26 cellular contexts compared by ENCODE assay signal in the genomic region with DNA sequence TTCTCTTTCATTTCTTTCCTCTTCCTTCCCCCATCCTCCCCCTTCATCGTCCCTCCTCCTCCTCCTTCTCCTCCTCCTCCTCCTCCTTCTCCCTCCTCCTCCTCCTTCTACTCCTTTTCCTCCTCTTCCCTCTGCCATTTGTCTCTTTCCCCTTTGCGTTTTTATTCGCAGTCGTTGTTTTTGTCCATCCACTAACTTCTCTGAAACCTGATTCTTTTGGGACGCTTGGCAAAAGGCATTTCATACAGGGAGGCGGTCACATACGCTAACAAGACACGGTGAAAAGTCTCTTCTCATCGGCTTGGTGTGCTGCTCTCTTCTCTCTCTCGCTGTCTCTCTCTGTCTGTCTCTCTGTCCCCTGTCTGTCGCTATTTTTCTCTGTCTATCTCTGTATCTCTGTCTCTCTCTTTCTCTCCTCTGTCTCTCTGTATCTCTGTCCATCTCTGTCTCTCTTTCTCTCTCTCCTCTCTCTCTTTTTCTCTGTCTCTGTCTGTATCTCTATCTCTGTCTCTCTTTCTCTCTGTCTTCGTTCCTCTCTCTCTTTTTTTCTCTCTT. TPM values are rescaled to one million over a fixed set of nuclear protein-coding genes. Genes with fewer than 3 reads are reported as not detected.
DNase-seq lines count a peak whose midpoint lies in the region; ATAC-seq and TF ChIP-seq lines count a peak whose summit lies in the region.
"Had no signal": no experiment of that assay in that cellular context is flagged by ENCODE, and none has a peak within 500 bp of the region (broad histone marks: within the 10 kb centered on the region; RNA-seq: fewer than 3 reads in every experiment).

No MANE protein-coding gene starts in this region.

- no peak overlapping the region for H3K4me2 ChIP-seq in GM23338
- H3K4me2 ChIP-seq: BLaER1 treated with 17β-estradiol and CSF1 and Interleukin-3, amounts not matched to agents 10 nM and 100 nM had no signal

- H4K20me1 ChIP-seq in GM23338 (replicated peaks; ENCODE audit: insufficient read depth): peaks cover 13% of the 10 kb centered on the region; the same call in 1 of the 2 replicates

- no peak for ATAC-seq in GM23338
- no peak for ATAC-seq in left lobe of liver
- ATAC-seq in HG02852 (IDR thresholded peaks at IDR 0.05; ENCODE audit: unreplicated experiment): no peak
- no peak for ATAC-seq in HG02884 (IDR thresholded peaks at IDR 0.05; ENCODE audit: unreplicated experiment)
- ATAC-seq: GM12878 had no signal

- H3F3A ChIP-seq in GM23338 (replicated peaks; ENCODE audit: low read depth): peaks cover 39% of the 10 kb centered on the region

- peaks cover 21% of the 10 kb centered on the region; the same call in 1 of the 2 replicates for H3K4me1 ChIP-seq in GM23338 (ENCODE audit: insufficient read depth)

- H3K27ac ChIP-seq in GM23338 (ENCODE audit: low read depth): no peak overlapping the region
- H3K27ac ChIP-seq: BLaER1 treated with 17β-estradiol and CSF1 and Interleukin-3, amounts not matched to agents 10 nM and 100 nM; GM23248; Peyer's patch had no signal

- TF ChIP-seq CTCF in GM23338 (conservative IDR thresholded peaks at IDR 0.05; ENCODE audit: low read depth in 2 of 2): no peak
- TF ChIP-seq CTCF in brain (conservative IDR thresholded peaks at IDR 0.05): no peak

- peaks cover 96% of the 10 kb centered on the region for H3K27me3 ChIP-seq in GM23338 (ENCODE audit: insufficient read depth)

- H3K4me3 ChIP-seq in GM23338: no peak overlapping the region
- H3K4me3 ChIP-seq: BLaER1 treated with 17β-estradiol and CSF1 and Interleukin-3, amounts not matched to agents 10 nM and 100 nM; GM12878; GM23248; Peyer's patch had no signal

- H3K36me3 ChIP-seq in GM23338 (ENCODE audit: insufficient read depth): no peaks in the 10 kb centered on the region
- H3K36me3 ChIP-seq: BLaER1 treated with 17β-estradiol and CSF1 and Interleukin-3, amounts not matched to agents 10 nM and 100 nM; MG63; Peyer's patch had no signal

- H3K27me3 Mint-ChIP-seq in GM23338 (ENCODE audit: insufficient read depth, low read depth, poor library complexity): peaks cover 75% of the 10 kb centered on the region
- peaks cover 96% of the 10 kb centered on the region for H3K27me3 Mint-ChIP-seq in brain

- no peaks in the 10 kb centered on the region for H3K9me2 ChIP-seq in GM23338 (ENCODE audit: insufficient read depth)

- H3K9me3 Mint-ChIP-seq in GM23338 (peaks cover 86% of the 10 kb centered on the region), brain (peaks cover 0 to 76% (median 7%) of the 10 kb centered on the region in 5 experiments)

- H3K36me3 Mint-ChIP-seq in GM23338 (ENCODE audit: low read depth) (peaks cover 66% of the 10 kb centered on the region), brain (no peaks in the 10 kb centered on the region)
- H3K36me3 Mint-ChIP-seq: CD8-positive, alpha-beta memory T cell had no signal

- H3K4me1 Mint-ChIP-seq in GM23338: peaks cover 6% of the 10 kb centered on the region
- H3K4me1 Mint-ChIP-seq in brain: peaks cover 33% of the 10 kb centered on the region

- no peak overlapping the region for H2AFZ ChIP-seq in GM23338
- H2AFZ ChIP-seq: GM23248 had no signal

- DNase-seq in 8988T: peak; percentile 3
- no peak for DNase-seq in GM23338 (ENCODE audit: low spot score)
- DNase-seq in left lobe of liver (ENCODE audit: low spot score): peak; percentile 2
- no peak for DNase-seq in NCI-H82 (lab: John Stamatoyannopoulos, UW)
- no peak for DNase-seq in GDM1 (lab: John Stamatoyannopoulos, UW)
- DNase-seq: CD8-positive, alpha-beta memory T cell; DND-41; GF-D8; GM23248; Kasumi-1; MG63; NCI-H1048; NCI-H146; NCI-H2081; NCI-H2171 treated with DMSO at 0.1 percent for 48 hours; NCI-H446; NCI-H526 treated with DMSO at 0.1 percent for 48 hours; Peyer's patch; Right ventricle myocardium superior; SW 1271 had no signal

- H3K4me3 Mint-ChIP-seq in GM23338 (0 out of 3 replicates have a peak overlapping the region, but pooled peaks have one; percentile 12), brain (peak overlapping the region in 3 of 5 experiments; percentile 43 to 72 (median 66))

- no peak overlapping the region for H3K27ac Mint-ChIP-seq in GM23338
- H3K27ac Mint-ChIP-seq in brain: peak overlapping the region in 1 of 5 experiments; percentile 31
- H3K27ac Mint-ChIP-seq: CD8-positive, alpha-beta memory T cell had no signal

- no peaks in the 10 kb centered on the region for H3K79me2 ChIP-seq in GM23338 (replicated peaks; ENCODE audit: insufficient read depth)

TF ChIP-seq in GM23338, 12 proteins besides CTCF, POLR2A, EP300 and RAD21:
- peak; percentile 91 for TF ChIP-seq EZH2 (IDR thresholded peaks at IDR 0.05; ENCODE audit: low read depth, unreplicated experiment)
- TF ChIP-seq, protein P1, sequence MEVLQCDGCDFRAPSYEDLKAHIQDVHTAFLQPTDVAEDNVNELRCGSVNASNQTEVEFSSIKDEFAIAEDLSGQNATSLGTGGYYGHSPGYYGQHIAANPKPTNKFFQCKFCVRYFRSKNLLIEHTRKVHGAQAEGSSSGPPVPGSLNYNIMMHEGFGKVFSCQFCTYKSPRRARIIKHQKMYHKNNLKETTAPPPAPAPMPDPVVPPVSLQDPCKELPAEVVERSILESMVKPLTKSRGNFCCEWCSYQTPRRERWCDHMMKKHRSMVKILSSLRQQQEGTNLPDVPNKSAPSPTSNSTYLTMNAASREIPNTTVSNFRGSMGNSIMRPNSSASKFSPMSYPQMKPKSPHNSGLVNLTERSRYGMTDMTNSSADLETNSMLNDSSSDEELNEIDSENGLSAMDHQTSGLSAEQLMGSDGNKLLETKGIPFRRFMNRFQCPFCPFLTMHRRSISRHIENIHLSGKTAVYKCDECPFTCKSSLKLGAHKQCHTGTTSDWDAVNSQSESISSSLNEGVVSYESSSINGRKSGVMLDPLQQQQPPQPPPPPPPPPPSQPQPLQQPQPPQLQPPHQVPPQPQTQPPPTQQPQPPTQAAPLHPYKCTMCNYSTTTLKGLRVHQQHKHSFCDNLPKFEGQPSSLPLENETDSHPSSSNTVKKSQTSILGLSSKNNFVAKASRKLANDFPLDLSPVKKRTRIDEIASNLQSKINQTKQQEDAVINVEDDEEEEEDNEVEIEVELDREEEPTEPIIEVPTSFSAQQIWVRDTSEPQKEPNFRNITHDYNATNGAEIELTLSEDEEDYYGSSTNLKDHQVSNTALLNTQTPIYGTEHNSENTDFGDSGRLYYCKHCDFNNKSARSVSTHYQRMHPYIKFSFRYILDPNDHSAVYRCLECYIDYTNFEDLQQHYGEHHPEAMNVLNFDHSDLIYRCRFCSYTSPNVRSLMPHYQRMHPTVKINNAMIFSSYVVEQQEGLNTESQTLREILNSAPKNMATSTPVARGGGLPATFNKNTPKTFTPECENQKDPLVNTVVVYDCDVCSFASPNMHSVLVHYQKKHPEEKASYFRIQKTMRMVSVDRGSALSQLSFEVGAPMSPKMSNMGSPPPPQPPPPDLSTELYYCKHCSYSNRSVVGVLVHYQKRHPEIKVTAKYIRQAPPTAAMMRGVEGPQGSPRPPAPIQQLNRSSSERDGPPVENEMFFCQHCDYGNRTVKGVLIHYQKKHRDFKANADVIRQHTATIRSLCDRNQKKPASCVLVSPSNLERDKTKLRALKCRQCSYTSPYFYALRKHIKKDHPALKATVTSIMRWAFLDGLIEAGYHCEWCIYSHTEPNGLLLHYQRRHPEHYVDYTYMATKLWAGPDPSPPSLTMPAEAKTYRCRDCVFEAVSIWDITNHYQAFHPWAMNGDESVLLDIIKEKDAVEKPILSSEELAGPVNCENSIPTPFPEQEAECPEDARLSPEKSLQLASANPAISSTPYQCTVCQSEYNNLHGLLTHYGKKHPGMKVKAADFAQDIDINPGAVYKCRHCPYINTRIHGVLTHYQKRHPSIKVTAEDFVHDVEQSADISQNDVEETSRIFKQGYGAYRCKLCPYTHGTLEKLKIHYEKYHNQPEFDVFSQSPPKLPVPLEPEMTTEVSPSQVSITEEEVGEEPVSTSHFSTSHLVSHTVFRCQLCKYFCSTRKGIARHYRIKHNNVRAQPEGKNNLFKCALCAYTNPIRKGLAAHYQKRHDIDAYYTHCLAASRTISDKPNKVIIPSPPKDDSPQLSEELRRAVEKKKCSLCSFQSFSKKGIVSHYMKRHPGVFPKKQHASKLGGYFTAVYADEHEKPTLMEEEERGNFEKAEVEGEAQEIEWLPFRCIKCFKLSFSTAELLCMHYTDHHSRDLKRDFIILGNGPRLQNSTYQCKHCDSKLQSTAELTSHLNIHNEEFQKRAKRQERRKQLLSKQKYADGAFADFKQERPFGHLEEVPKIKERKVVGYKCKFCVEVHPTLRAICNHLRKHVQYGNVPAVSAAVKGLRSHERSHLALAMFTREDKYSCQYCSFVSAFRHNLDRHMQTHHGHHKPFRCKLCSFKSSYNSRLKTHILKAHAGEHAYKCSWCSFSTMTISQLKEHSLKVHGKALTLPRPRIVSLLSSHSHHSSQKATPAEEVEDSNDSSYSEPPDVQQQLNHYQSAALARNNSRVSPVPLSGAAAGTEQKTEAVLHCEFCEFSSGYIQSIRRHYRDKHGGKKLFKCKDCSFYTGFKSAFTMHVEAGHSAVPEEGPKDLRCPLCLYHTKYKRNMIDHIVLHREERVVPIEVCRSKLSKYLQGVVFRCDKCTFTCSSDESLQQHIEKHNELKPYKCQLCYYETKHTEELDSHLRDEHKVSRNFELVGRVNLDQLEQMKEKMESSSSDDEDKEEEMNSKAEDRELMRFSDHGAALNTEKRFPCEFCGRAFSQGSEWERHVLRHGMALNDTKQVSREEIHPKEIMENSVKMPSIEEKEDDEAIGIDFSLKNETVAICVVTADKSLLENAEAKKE (CRISPR knock-in tag; IDR thresholded peaks at IDR 0.05): no peak
- no peak for TF ChIP-seq POLR2AphosphoS5 (IDR thresholded peaks at IDR 0.05; ENCODE audit: low read depth)

RNA-seq across cellular contexts. Expression of a gene that starts 5.4 kb away (rescaled TPM):
- total RNA-seq in GM23338 (2014; rRNA removed; shearing (Covaris generic)): not detected in 2 replicates
- 0.14 TPM in 1 of 2 replicates, not detected in the other for polyA plus RNA-seq in GM23338 (2016; fragmentation: Nextera tagmentation; extraction: Ambion mirVana)
- not detected for polyA plus RNA-seq in brain (ENCODE audit: insufficient read depth, low read depth, low replicate concordance)
- not detected for total RNA-seq in left lobe of liver
- total RNA-seq: A172; CD8-positive, alpha-beta memory T cell; GM12878; GM23248; Peyer's patch; Right ventricle myocardium superior had no signal
- polyA plus RNA-seq: CD8-positive, alpha-beta memory T cell; GM23248 had no signal

Comparison
In these comparisons a context has a peak if more than half of its experiments do, and no peak if none do; other contexts are left out.
1. DNase-seq: peak in 8988T (single experiment) and left lobe of liver (single experiment); none in GM23338 (single experiment), NCI-H82 (single experiment) and GDM1 (single experiment).